22 cellular contexts compared by ENCODE assay signal in genomic region chr11:76688146-76688545, GRCh38. TPM values are rescaled to one million over a fixed set of nuclear protein-coding genes. Genes with fewer than 3 reads are reported as not detected.
"Had no signal": no experiment of that assay in that cellular context is flagged by ENCODE, and none has a peak within 500 bp of the region (broad histone marks: within the 10 kb centered on the region; RNA-seq: fewer than 3 reads in every experiment).

No MANE protein-coding gene starts in this region.

- H3K9me3 Mint-ChIP-seq: nephron had no signal

- ATAC-seq: foreskin keratinocyte; heart right ventricle; left cardiac atrium; left lung; naive thymus-derived CD4-positive, alpha-beta T cell; right lobe of liver had no signal

- H3K27ac Mint-ChIP-seq: progenitor cell of endocrine pancreas had no signal

- H3K36me3 Mint-ChIP-seq: naive thymus-derived CD4-positive, alpha-beta T cell had no signal

- DNase-seq: colonic mucosa; dermis blood vessel endothelial cell; effector memory CD4-positive, alpha-beta T cell; foreskin keratinocyte; glutamatergic neuron; heart right ventricle; hippocampal formation; left cardiac atrium; left lung; mesendoderm; midbrain; naive thymus-derived CD4-positive, alpha-beta T cell; right lobe of liver; small intestine; stimulated activated CD4-positive, alpha-beta T cell treated with anti-CD3 and anti-CD28 coated beads, Interleukin-15, amount 100 ng/mL, for 24 hours; stimulated activated CD4-positive, alpha-beta T cell treated with anti-CD3 and anti-CD28 coated beads, Interleukin-2, amount 100 ng/mL, for 48 hours; stimulated activated naive CD4-positive, alpha-beta T cell treated with Interleukin-2 at 50 U/mL for 16 hours; stomach; thyroid gland; trophoblast cell had no signal

RNA-seq across cellular contexts. Expression of gene LRRC32, which starts 17.6 kb away (rescaled TPM):
- total RNA-seq: foreskin keratinocyte had no signal
